ENCODE assay signal across 2 cellular contexts in genomic region chr10:89534826-89535166, GRCh38.
TF ChIP-seq lines count a peak whose summit lies in the region.

No MANE protein-coding gene starts in this region.

TF ChIP-seq in GM23338, 12 proteins besides CTCF, POLR2A, EP300 and RAD21 (continued from another document):
- TF ChIP-seq REST (IDR thresholded peaks at IDR 0.05; ENCODE audit: unreplicated experiment) (no peak), ZNF114 (CRISPR knock-in tag; IDR thresholded peaks at IDR 0.05) (no peak), EZH2phosphoT487 (IDR thresholded peaks at IDR 0.05; ENCODE audit: unreplicated experiment) (no peak), CREB1 (CRISPR knock-in tag; IDR thresholded peaks at IDR 0.05; ENCODE audit: low read depth) (no peak), JUNB (IDR thresholded peaks at IDR 0.05; ENCODE audit: unreplicated experiment) (no peak), STAT1 (IDR thresholded peaks at IDR 0.05; ENCODE audit: unreplicated experiment) (no peak), ZNF462 (CRISPR knock-in tag; IDR thresholded peaks at IDR 0.05) (no peak), ZNF331 (CRISPR knock-in tag; IDR thresholded peaks at IDR 0.05; ENCODE audit: low read depth) (no peak), POLR2AphosphoS5 (IDR thresholded peaks at IDR 0.05; ENCODE audit: low read depth) (no peak), NANOG (IDR thresholded peaks at IDR 0.05; ENCODE audit: borderline replicate concordance) (no peak), EZH2 (IDR thresholded peaks at IDR 0.05; ENCODE audit: low read depth, unreplicated experiment) (no peak)

TF ChIP-seq in WTC11, 78 proteins besides CTCF, POLR2A, EP300 and RAD21 (continued from another document):
- TF ChIP-seq E2F5 (CRISPR knock-in tag; IDR thresholded peaks at IDR 0.05) = no peak
- no peak for TF ChIP-seq GTF2I (CRISPR knock-in tag; conservative IDR thresholded peaks at IDR 0.05)
TF ChIP-seq in WTC11: peak in this region for 0.
